In genomic region chr16:53839150-53839549, GRCh38 we compare ENCODE assay signal across 19 cellular contexts.
"Had no signal": no experiment of that assay in that cellular context is flagged by ENCODE, and none has a peak within 500 bp of the region (broad histone marks: within the 10 kb centered on the region; RNA-seq: fewer than 3 reads in every experiment).

No MANE protein-coding gene starts in this region.

- H3K4me3 Mint-ChIP-seq: activated CD4-positive, alpha-beta memory T cell treated with anti-CD3 and anti-CD28 coated beads for 36 hours; activated naive CD8-positive, alpha-beta T cell; activated T-cell treated with anti-CD3 and anti-CD28 coated beads, Interleukin-2, amount 50 U/mL, for 4 hours; memory B cell; natural killer cell treated with Interleukin-12 subunit alpha and Interleukin-12 subunit beta and Interleukin-15 and Interleukin-18, amount 100 ng/mL, for 72 hours; T-helper 2 cell treated with Interferon-gamma antibody and Interleukin-4, amounts not matched to agents 5 μg/mL and 100 μg/mL, for 36 hours had no signal

- H3K27ac ChIP-seq: brain microvascular endothelial cell, heart right ventricle, upper lobe of right lung had no signal

- H3K27ac Mint-ChIP-seq: activated CD4-positive, alpha-beta memory T cell treated with anti-CD3 and anti-CD28 coated beads for 36 hours; activated naive CD8-positive, alpha-beta T cell; memory B cell; natural killer cell treated with Interleukin-12 subunit alpha and Interleukin-12 subunit beta and Interleukin-15 and Interleukin-18, amount 100 ng/mL, for 72 hours; T-helper 2 cell treated with Interferon-gamma antibody and Interleukin-4, amounts not matched to agents 5 μg/mL and 100 μg/mL, for 36 hours had no signal

- ATAC-seq: activated T-cell treated with anti-CD3 and anti-CD28 coated beads, Interleukin-2, amount 50 U/mL, for 4 hours; heart right ventricle; left lobe of liver; natural killer cell treated with Interleukin-12 subunit alpha and Interleukin-12 subunit beta and Interleukin-15 and Interleukin-18, amount 100 ng/mL, for 72 hours; sciatic nerve; upper lobe of right lung had no signal

- H3K27me3 Mint-ChIP-seq: activated CD4-positive, alpha-beta memory T cell treated with anti-CD3 and anti-CD28 coated beads for 36 hours; activated naive CD8-positive, alpha-beta T cell; memory B cell; natural killer cell treated with Interleukin-12 subunit alpha and Interleukin-12 subunit beta and Interleukin-15 and Interleukin-18, amount 100 ng/mL, for 72 hours; progenitor cell of endocrine pancreas had no signal

- DNase-seq: activated CD4-positive, alpha-beta memory T cell treated with anti-CD3 and anti-CD28 coated beads for 36 hours; activated CD4-positive, CD25-positive, alpha-beta regulatory T cell treated with anti-CD3 and anti-CD28 coated beads, Interleukin-2, amount 50 U/mL, for 72 hours; activated effector memory CD4-positive, alpha-beta T cell treated with anti-CD3 and anti-CD28 coated beads, Interleukin-2, amount 50 U/mL, for 16 hours; activated T-cell treated with anti-CD3 and anti-CD28 coated beads, Interleukin-2, amount 50 U/mL, for 4 hours; amygdala; brain microvascular endothelial cell; dorsolateral prefrontal cortex; heart right ventricle; nucleus accumbens; stimulated activated CD4-positive, alpha-beta T cell treated with anti-CD3 and anti-CD28 coated beads, Interleukin-2, amount 100 ng/mL, for 24 hours; stimulated activated naive CD4-positive, alpha-beta T cell treated with Interleukin-2 at 50 U/mL for 16 hours; upper lobe of right lung had no signal

- H3K4me3 ChIP-seq: dorsolateral prefrontal cortex, heart right ventricle, upper lobe of right lung had no signal

- H3K9me3 Mint-ChIP-seq: activated CD4-positive, alpha-beta memory T cell treated with anti-CD3 and anti-CD28 coated beads for 36 hours; activated T-cell treated with anti-CD3 and anti-CD28 coated beads, Interleukin-2, amount 50 U/mL, for 4 hours; natural killer cell treated with Interleukin-12 subunit alpha and Interleukin-12 subunit beta and Interleukin-15 and Interleukin-18, amount 100 ng/mL, for 72 hours; T-helper 2 cell treated with Interferon-gamma antibody and Interleukin-4, amounts not matched to agents 5 μg/mL and 100 μg/mL, for 36 hours had no signal

- H3K4me1 ChIP-seq: upper lobe of right lung had no signal

- H3K27me3 ChIP-seq: brain microvascular endothelial cell, dorsolateral prefrontal cortex, heart right ventricle, upper lobe of right lung had no signal

- H3K9me3 ChIP-seq: heart right ventricle, upper lobe of right lung had no signal

- H3K36me3 ChIP-seq: brain microvascular endothelial cell, upper lobe of right lung had no signal

- H3K36me3 Mint-ChIP-seq: natural killer cell treated with Interleukin-12 subunit alpha and Interleukin-12 subunit beta and Interleukin-15 and Interleukin-18, amount 100 ng/mL, for 72 hours had no signal
